ENCODE assay signal across 33 cellular contexts in genomic region chr13:99823961-99824360, GRCh38.
"Had no signal": no experiment of that assay in that cellular context is flagged by ENCODE, and none has a peak within 500 bp of the region (broad histone marks: within the 10 kb centered on the region; RNA-seq: fewer than 3 reads in every experiment).

No MANE protein-coding gene starts in this region.

- H3K4me3 ChIP-seq: MG63 had no signal

- DNase-seq: Karpas-422, Kasumi-1, KG1, MG63, MM.1S, MV-4-11, NCI-H1048, NCI-H1092, NCI-H1092 treated with DMSO at 0.1 percent for 48 hours, NCI-H1105 treated with DMSO at 0.1 percent for 48 hours, NCI-H1417 treated with DMSO at 0.1 percent for 48 hours, NCI-H1436, NCI-H1436 treated with DMSO at 0.1 percent for 48 hours, NCI-H146, NCI-H1694, NCI-H1694 treated with DMSO at 0.1 percent for 48 hours, NCI-H187, NCI-H187 treated with DMSO at 0.1 percent for 48 hours, NCI-H1930, NCI-H2029, NCI-H2029 treated with DMSO at 0.1 percent for 48 hours, NCI-H2081, NCI-H2081 treated with DMSO at 0.1 percent for 48 hours, NCI-H2107, NCI-H2171, NCI-H2171 treated with DMSO at 0.1 percent for 48 hours, NCI-H2227 treated with DMSO at 0.1 percent for 48 hours, NCI-H226, NCI-H345, NCI-H446 treated with DMSO at 0.1 percent for 48 hours, NCI-H510A, NCI-H510A treated with DMSO at 0.1 percent for 48 hours had no signal

- H3K27ac ChIP-seq: KMS-11 had no signal
